In the genomic region with DNA sequence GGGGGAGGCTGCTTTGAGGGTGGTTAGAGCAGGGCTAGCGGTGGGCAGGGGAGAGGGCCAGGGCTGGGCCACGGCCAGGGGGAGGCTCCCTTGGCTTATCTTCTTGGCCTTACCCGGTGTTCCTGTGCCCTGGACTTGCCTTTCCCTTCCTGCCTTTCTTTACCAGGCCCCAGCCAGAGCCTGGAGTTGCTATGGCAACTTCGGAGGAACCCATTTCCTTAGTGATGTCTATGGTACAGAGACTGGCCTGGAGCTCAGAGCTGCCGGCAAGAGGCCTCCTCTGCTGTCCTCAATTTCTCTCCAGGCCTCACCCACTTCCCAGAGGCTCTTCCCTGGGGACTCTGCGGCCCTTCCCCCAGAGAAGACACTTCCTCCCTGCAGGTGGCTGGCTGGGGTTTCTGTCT, we compare ENCODE assay signal across 2 cellular contexts.
TF ChIP-seq lines count a peak whose summit lies in the region.

No MANE protein-coding gene starts in this region.

TF ChIP-seq in H1, 55 proteins besides CTCF, POLR2A, EP300 and RAD21:
- no peak for TF ChIP-seq CBX5 (IDR thresholded peaks at IDR 0.05; ENCODE audit: low read depth, low read length)
- no peak for TF ChIP-seq TCF12 (IDR thresholded peaks at IDR 0.05; ENCODE audit: low read depth, low read length)
- TF ChIP-seq POU5F1 (IDR thresholded peaks at IDR 0.05; ENCODE audit: low read depth, low read length) = no peak
- TF ChIP-seq, protein P1, sequence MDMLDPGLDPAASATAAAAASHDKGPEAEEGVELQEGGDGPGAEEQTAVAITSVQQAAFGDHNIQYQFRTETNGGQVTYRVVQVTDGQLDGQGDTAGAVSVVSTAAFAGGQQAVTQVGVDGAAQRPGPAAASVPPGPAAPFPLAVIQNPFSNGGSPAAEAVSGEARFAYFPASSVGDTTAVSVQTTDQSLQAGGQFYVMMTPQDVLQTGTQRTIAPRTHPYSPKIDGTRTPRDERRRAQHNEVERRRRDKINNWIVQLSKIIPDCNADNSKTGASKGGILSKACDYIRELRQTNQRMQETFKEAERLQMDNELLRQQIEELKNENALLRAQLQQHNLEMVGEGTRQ (IDR thresholded peaks at IDR 0.05; ENCODE audit: low read length) = no peak
- no peak for TF ChIP-seq CTBP2 (IDR thresholded peaks at IDR 0.05; ENCODE audit: borderline replicate concordance, insufficient read depth, insufficient read length, low read length)
- TF ChIP-seq POLR2AphosphoS5 (IDR thresholded peaks at IDR 0.05; ENCODE audit: low read depth, low read length) = no peak
- no peak for TF ChIP-seq SIN3A (conservative IDR thresholded peaks at IDR 0.05 in 1 of 2, IDR thresholded peaks at IDR 0.05 in 1 of 2; ENCODE audit: low read depth in 1 of 2, low read length in 2 of 2)
- TF ChIP-seq BRCA1 (IDR thresholded peaks at IDR 0.05; ENCODE audit: low read depth, low read length) = no peak
- no peak for TF ChIP-seq GABPA (IDR thresholded peaks at IDR 0.05; ENCODE audit: borderline replicate concordance, insufficient read depth, low read length)
TF ChIP-seq in H1: peak in this region for 0.

TF ChIP-seq in neural cell, 6 proteins besides CTCF, POLR2A, EP300 and RAD21:
- no peak for TF ChIP-seq TAF1 (IDR thresholded peaks at IDR 0.05; ENCODE audit: low read depth)
TF ChIP-seq in neural cell: peak in this region for 0.
